In the genomic region with DNA sequence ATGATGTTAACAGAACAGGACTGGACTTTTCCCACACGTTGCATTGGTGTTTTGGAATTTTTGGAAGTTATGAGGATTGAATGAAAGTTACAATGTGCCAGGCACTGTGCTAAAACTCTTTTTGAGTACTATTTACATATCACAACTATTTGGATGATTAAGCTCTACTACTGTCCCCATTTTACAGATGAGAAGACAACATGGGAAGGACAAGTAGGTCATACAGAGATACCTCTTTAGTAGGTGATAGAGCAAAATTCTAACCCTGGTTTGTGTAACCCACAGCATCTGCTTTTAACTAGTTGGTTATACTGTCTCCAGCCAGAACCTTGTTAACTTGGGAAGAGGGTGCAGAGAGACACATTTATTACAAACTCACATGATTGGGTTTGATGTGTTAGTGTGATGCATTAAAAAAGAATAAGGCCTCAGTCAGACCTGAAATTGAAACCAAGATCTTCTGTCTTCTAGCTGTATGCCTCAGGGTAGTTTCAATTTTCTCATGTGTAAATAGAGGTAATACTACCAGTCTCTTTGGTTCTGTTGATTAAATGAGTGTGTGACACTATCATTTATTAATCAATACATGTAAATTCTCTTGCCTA, we compare ENCODE assay signal across 8 cellular contexts. TPM values are rescaled to one million over a fixed set of nuclear protein-coding genes. Genes with fewer than 3 reads are reported as not detected.
DNase-seq lines count a peak whose midpoint lies in the region; ATAC-seq and TF ChIP-seq lines count a peak whose summit lies in the region.

No MANE protein-coding gene starts in this region.

- no peak overlapping the region for H3K27ac Mint-ChIP-seq in activated T-helper 1 cell treated with anti-CD3 and anti-CD28 coated beads, Interleukin-12 subunit alpha, Interleukin-12 subunit beta, Interleukin-2, Interleukin-4 antibody, amounts not matched to agents 30 ng/mL and 10 ng/mL and 1 ng/mL, durations not matched to agents 14 hours and 24 hours and 36 hours

- H2BK12ac ChIP-seq in mesenchymal stem cell (ENCODE audit: low read length in 2 of 2) = no peak overlapping the region

- no peak overlapping the region for H4K91ac ChIP-seq in mesenchymal stem cell (ENCODE audit: low read length)

- no peak overlapping the region for H2AK5ac ChIP-seq in mesenchymal stem cell (ENCODE audit: low read length, severe bottlenecking)

- TF ChIP-seq CTCF in HEK293 (tag by site-specific recombination; IDR thresholded peaks at IDR 0.05) = no peak

- H3K4ac ChIP-seq in mesenchymal stem cell (ENCODE audit: low read depth in 1 of 2, low read length in 2 of 2) = no peak overlapping the region

- no peaks in the 10 kb centered on the region for H3K9me3 Mint-ChIP-seq in activated T-helper 1 cell treated with anti-CD3 and anti-CD28 coated beads, Interleukin-12 subunit alpha, Interleukin-12 subunit beta, Interleukin-2, Interleukin-4 antibody, amounts not matched to agents 30 ng/mL and 10 ng/mL and 1 ng/mL, durations not matched to agents 14 hours and 24 hours and 36 hours

- H3K4me3 ChIP-seq in HEK293 (ENCODE audit: low read depth, low read length) = no peak overlapping the region
- peak overlapping the region in 1 of 2 experiments; percentile 74 for H3K4me3 ChIP-seq in mesenchymal stem cell (ENCODE audit: insufficient read depth in 1 of 2, low read depth in 1 of 2, low read length in 2 of 2)

- H3K27me3 ChIP-seq in mesenchymal stem cell (ENCODE audit: control insufficient read depth in 1 of 2, insufficient read depth in 1 of 2, low read length in 2 of 2) = no peaks in the 10 kb centered on the region

- peaks cover 2% of the 10 kb centered on the region for H3K79me1 ChIP-seq in mesenchymal stem cell (replicated peaks; ENCODE audit: low read length, poor library complexity, severe bottlenecking)

- intact Hi-C loops in activated T-helper 1 cell treated with anti-CD3 and anti-CD28 coated beads, Interleukin-12 subunit alpha, Interleukin-12 subunit beta, Interleukin-2, Interleukin-4 antibody, amounts not matched to agents 30 ng/mL and 10 ng/mL and 1 ng/mL, durations not matched to agents 14 hours and 24 hours and 36 hours (cut with micrococcal nuclease) = loop anchor here (2.0 kb wide), 1 partner anchor 249 kb away; a partner anchor contains a TSS

- ATAC-seq in GM18511 (IDR thresholded peaks at IDR 0.05; ENCODE audit: unreplicated experiment) (peak; percentile 45), HG03039 (IDR thresholded peaks at IDR 0.05; ENCODE audit: unreplicated experiment) (no peak)

- H3K4me2 ChIP-seq in mesenchymal stem cell (ENCODE audit: low read length, poor library complexity, severe bottlenecking) = peak overlapping the region; percentile 45

- H3K27me3 Mint-ChIP-seq in activated T-helper 1 cell treated with anti-CD3 and anti-CD28 coated beads, Interleukin-12 subunit alpha, Interleukin-12 subunit beta, Interleukin-2, Interleukin-4 antibody, amounts not matched to agents 30 ng/mL and 10 ng/mL and 1 ng/mL, durations not matched to agents 14 hours and 24 hours and 36 hours (ENCODE audit: insufficient read depth) = no peaks in the 10 kb centered on the region

- H2BK15ac ChIP-seq in mesenchymal stem cell (ENCODE audit: low read depth, poor library complexity, severe bottlenecking) = no peak overlapping the region

- POLR2A ChIA-PET in HEK293 (lab: Yijun Ruan, JAX) = interaction anchor here (0.5 to 1.9 kb wide), 3 partner anchors 18 to 147 kb away, joined by 4 to 8 read pairs (median 4); a partner anchor contains a TSS

- H2BK120ac ChIP-seq in mesenchymal stem cell (ENCODE audit: low read depth, low read length) = no peak overlapping the region

- peak; percentile 6 for DNase-seq in RPMI7951 (ENCODE audit: low read depth)
- DNase-seq in mesenchymal stem cell = peak; percentile 12
- no peak for DNase-seq in H4 (ENCODE audit: low spot score)
- DNase-seq in activated CD4-positive, CD25-positive, alpha-beta regulatory T cell treated with anti-CD3 and anti-CD28 coated beads, Interleukin-2, amount 50 U/mL, for 72 hours = no peak
- no peak for DNase-seq in activated T-helper 1 cell treated with anti-CD3 and anti-CD28 coated beads, Interleukin-12 subunit alpha, Interleukin-12 subunit beta, Interleukin-2, Interleukin-4 antibody, amounts not matched to agents 30 ng/mL and 10 ng/mL and 1 ng/mL, durations not matched to agents 14 hours and 24 hours and 36 hours (ENCODE audit: low spot score)

- peaks cover 17% of the 10 kb centered on the region for H3K4me1 Mint-ChIP-seq in activated T-helper 1 cell treated with anti-CD3 and anti-CD28 coated beads, Interleukin-12 subunit alpha, Interleukin-12 subunit beta, Interleukin-2, Interleukin-4 antibody, amounts not matched to agents 30 ng/mL and 10 ng/mL and 1 ng/mL, durations not matched to agents 14 hours and 24 hours and 36 hours (ENCODE audit: low read depth)

- CTCF ChIA-PET in HEK293 (lab: Yijun Ruan, JAX) = interaction anchor here (1.2 kb wide), 1 partner anchor 30 kb away, joined by 4 read pairs; no protein-coding TSS in a partner anchor

- peak overlapping the region; percentile 65 for H3K9ac ChIP-seq in mesenchymal stem cell (ENCODE audit: low read length)

- H3K23ac ChIP-seq in mesenchymal stem cell (ENCODE audit: low read length in 2 of 2) = no peak overlapping the region

- H3K4me1 ChIP-seq in HEK293 (ENCODE audit: control insufficient read depth, insufficient read depth, low read length) (no peaks in the 10 kb centered on the region), mesenchymal stem cell (ENCODE audit: control insufficient read depth, insufficient read depth, low read depth, low read length) (peaks cover 2% of the 10 kb centered on the region)

- H3K9me3 ChIP-seq in HEK293 (ENCODE audit: control insufficient read depth, insufficient read depth, low read depth, low read length) = no peaks in the 10 kb centered on the region
- no peaks in the 10 kb centered on the region for H3K9me3 ChIP-seq in mesenchymal stem cell (ENCODE audit: control insufficient read depth, low read length)

- no peak overlapping the region for H4K8ac ChIP-seq in mesenchymal stem cell (ENCODE audit: low read length)

- no peak overlapping the region for H3K18ac ChIP-seq in mesenchymal stem cell (ENCODE audit: low read depth in 1 of 2, low read length in 2 of 2)

- no peak overlapping the region for H2BK5ac ChIP-seq in mesenchymal stem cell (ENCODE audit: low read depth, low read length, poor library complexity, severe bottlenecking)

- 100% methylated on average over 1 of the region's 1 CpG for WGBS in mesenchymal stem cell

- H3K27ac ChIP-seq in HEK293 (ENCODE audit: extremely low read depth, low read depth, low read length) (no peak overlapping the region), mesenchymal stem cell (ENCODE audit: low read length, poor library complexity, severe bottlenecking) (no peak overlapping the region)

- no peak overlapping the region for H3K14ac ChIP-seq in mesenchymal stem cell (ENCODE audit: low read length in 2 of 2)

- H3K36me3 Mint-ChIP-seq in activated T-helper 1 cell treated with anti-CD3 and anti-CD28 coated beads, Interleukin-12 subunit alpha, Interleukin-12 subunit beta, Interleukin-2, Interleukin-4 antibody, amounts not matched to agents 30 ng/mL and 10 ng/mL and 1 ng/mL, durations not matched to agents 14 hours and 24 hours and 36 hours (ENCODE audit: low read depth) = peaks cover 20% of the 10 kb centered on the region

- H3K4me3 Mint-ChIP-seq in activated T-helper 1 cell treated with anti-CD3 and anti-CD28 coated beads, Interleukin-12 subunit alpha, Interleukin-12 subunit beta, Interleukin-2, Interleukin-4 antibody, amounts not matched to agents 30 ng/mL and 10 ng/mL and 1 ng/mL, durations not matched to agents 14 hours and 24 hours and 36 hours = no peak overlapping the region

- H2AFZ ChIP-seq in mesenchymal stem cell (ENCODE audit: low read depth, low read length) = no peak overlapping the region

- H3K36me3 ChIP-seq in HEK293 (ENCODE audit: control insufficient read depth in 2 of 2, insufficient read depth in 1 of 2, low read length in 2 of 2) = peaks cover 15 to 50% of the 10 kb centered on the region in 2 experiments
- H3K36me3 ChIP-seq in mesenchymal stem cell (ENCODE audit: control insufficient read depth in 1 of 2, insufficient read depth in 2 of 2, low read depth in 1 of 2, low read length in 2 of 2) = peaks cover 7 to 46% of the 10 kb centered on the region in 2 experiments

TF ChIP-seq in HEK293, 187 proteins besides CTCF, POLR2A, EP300 and RAD21:
- TF ChIP-seq, protein P1, sequence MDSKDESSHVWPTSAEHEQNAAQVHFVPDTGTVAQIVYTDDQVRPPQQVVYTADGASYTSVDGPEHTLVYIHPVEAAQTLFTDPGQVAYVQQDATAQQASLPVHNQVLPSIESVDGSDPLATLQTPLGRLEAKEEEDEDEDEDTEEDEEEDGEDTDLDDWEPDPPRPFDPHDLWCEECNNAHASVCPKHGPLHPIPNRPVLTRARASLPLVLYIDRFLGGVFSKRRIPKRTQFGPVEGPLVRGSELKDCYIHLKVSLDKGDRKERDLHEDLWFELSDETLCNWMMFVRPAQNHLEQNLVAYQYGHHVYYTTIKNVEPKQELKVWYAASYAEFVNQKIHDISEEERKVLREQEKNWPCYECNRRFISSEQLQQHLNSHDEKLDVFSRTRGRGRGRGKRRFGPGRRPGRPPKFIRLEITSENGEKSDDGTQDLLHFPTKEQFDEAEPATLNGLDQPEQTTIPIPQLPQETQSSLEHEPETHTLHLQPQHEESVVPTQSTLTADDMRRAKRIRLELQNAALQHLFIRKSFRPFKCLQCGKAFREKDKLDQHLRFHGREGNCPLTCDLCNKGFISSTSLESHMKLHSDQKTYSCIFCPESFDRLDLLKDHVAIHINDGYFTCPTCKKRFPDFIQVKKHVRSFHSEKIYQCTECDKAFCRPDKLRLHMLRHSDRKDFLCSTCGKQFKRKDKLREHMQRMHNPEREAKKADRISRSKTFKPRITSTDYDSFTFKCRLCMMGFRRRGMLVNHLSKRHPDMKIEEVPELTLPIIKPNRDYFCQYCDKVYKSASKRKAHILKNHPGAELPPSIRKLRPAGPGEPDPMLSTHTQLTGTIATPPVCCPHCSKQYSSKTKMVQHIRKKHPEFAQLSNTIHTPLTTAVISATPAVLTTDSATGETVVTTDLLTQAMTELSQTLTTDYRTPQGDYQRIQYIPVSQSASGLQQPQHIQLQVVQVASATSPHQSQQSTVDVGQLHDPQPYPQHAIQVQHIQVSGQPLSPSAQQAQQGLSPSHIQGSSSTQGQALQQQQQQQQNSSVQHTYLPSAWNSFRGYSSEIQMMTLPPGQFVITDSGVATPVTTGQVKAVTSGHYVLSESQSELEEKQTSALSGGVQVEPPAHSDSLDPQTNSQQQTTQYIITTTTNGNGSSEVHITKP (tag by site-specific recombination; IDR thresholded peaks at IDR 0.05) = 0 out of 2 replicates have a peak, but pooled peaks have one; percentile 18
- no peak for TF ChIP-seq HOXC10 (CRISPR knock-in tag; IDR thresholded peaks at IDR 0.05)

RNA-seq across cellular contexts. Expression of a gene that starts 1.4 kb away (rescaled TPM):
- total RNA-seq in RPMI7951 (2014; rRNA removed; shearing (Covaris generic)) = 323 and 341 TPM in 2 replicates
- 376 TPM for polyA plus RNA-seq in mesenchymal stem cell (2013, experiment 1 of 2)
- 362 TPM for polyA plus RNA-seq in mesenchymal stem cell (2013, experiment 2 of 2)
- total RNA-seq in H4 (2014; rRNA removed; shearing (Covaris generic)) = 417 and 463 TPM in 2 replicates
- 107 and 108 TPM in 2 replicates for total RNA-seq in activated T-helper 1 cell treated with anti-CD3 and anti-CD28 coated beads, Interleukin-12 subunit alpha, Interleukin-12 subunit beta, Interleukin-2, Interleukin-4 antibody, amounts not matched to agents 30 ng/mL and 10 ng/mL and 1 ng/mL, durations not matched to agents 14 hours and 24 hours and 36 hours

Comparison
In these comparisons a context has a peak if more than half of its experiments do, and no peak if none do; other contexts are left out.
1. DNase-seq: peak in RPMI7951 (single experiment) and mesenchymal stem cell (single experiment); none in H4 (single experiment), activated CD4-positive, CD25-positive, alpha-beta regulatory T cell treated with anti-CD3 and anti-CD28 coated beads, Interleukin-2, amount 50 U/mL, for 72 hours (single experiment) and activated T-helper 1 cell treated with anti-CD3 and anti-CD28 coated beads, Interleukin-12 subunit alpha, Interleukin-12 subunit beta, Interleukin-2, Interleukin-4 antibody, amounts not matched to agents 30 ng/mL and 10 ng/mL and 1 ng/mL, durations not matched to agents 14 hours and 24 hours and 36 hours (single experiment).